In the genomic region with DNA sequence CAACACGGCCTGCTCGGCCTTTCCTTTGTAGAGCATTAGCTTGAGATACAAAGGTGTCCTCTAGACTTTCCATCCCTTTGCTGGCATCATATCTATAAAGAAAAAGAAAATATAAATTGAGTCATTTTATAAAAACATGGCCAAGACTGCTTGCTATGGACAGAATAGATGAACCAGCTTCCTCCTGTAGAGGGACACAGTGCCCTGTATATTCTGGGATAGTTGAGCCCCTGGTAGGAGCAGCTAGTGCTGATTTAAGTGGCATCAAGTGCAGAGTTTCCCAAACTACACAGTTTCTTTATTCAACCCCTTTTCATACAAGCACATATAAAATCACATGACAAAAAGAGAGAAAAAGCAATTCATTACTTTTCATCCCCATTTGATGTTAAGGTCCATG, we compare ENCODE assay signal across 28 cellular contexts.
"Had no signal": no experiment of that assay in that cellular context is flagged by ENCODE, and none has a peak within 500 bp of the region (broad histone marks: within the 10 kb centered on the region; RNA-seq: fewer than 3 reads in every experiment).

No MANE protein-coding gene starts in this region.

- DNase-seq: hypothalamus; immature natural killer cell; kidney; left colon; left lung; lower lobe of right lung; mammary epithelial cell; mesenchymal stem cell; naive thymus-derived CD8-positive, alpha-beta T cell; nucleus accumbens; pancreas; posterior cingulate gyrus; retina; right cardiac atrium; sigmoid colon; small intestine; spleen; stimulated activated CD4-positive, alpha-beta T cell treated with anti-CD3 and anti-CD28 coated beads, Interleukin-4, amount 100 ng/mL, for 24 hours; stimulated activated naive CD4-positive, alpha-beta T cell; tibial artery; trophoblast cell; upper lobe of right lung had no signal

- H3K27ac ChIP-seq: left lung, lower lobe of right lung, pancreas, prostate gland, sigmoid colon, spleen, suprapubic skin, thoracic aorta, tibial artery, upper lobe of right lung had no signal

- ATAC-seq: left colon; left lung; lower lobe of right lung; naive thymus-derived CD8-positive, alpha-beta T cell; pancreas; right cardiac atrium; stimulated activated effector memory CD8-positive, alpha-beta T cell treated with anti-CD3 and anti-CD28 coated beads, Interleukin-12 subunit alpha, Interleukin-12 subunit beta, amount 100 ng/mL, for 72 hours; upper lobe of right lung had no signal

- FAIRE-seq: islet of Langerhans, kidney, pancreas, small intestine, urothelium cell line had no signal

- H3K4me1 ChIP-seq: lower lobe of right lung, pancreas, prostate gland, suprapubic skin, tibial artery, upper lobe of right lung had no signal

- H3K4me3 ChIP-seq: left lung, lower lobe of right lung, pancreas, prostate gland, sigmoid colon, spleen, suprapubic skin, thoracic aorta, tibial artery, upper lobe of right lung had no signal

- H3K36me3 ChIP-seq: prostate gland had no signal

- H3K9me3 ChIP-seq: left lung, lower lobe of right lung, pancreas, prostate gland, sigmoid colon, spleen, suprapubic skin, thoracic aorta, tibial artery, upper lobe of right lung had no signal

- H3K27me3 ChIP-seq: left lung, pancreas, sigmoid colon, spleen, suprapubic skin, tibial artery, upper lobe of right lung had no signal
